In genomic region chr4:26579169-26579568, GRCh38 we compare ENCODE assay signal across 28 cellular contexts.
"Had no signal": no experiment of that assay in that cellular context is flagged by ENCODE, and none has a peak within 500 bp of the region (broad histone marks: within the 10 kb centered on the region; RNA-seq: fewer than 3 reads in every experiment).

No MANE protein-coding gene starts in this region.

- H3K4me3 ChIP-seq: colonic mucosa, coronary artery, dorsolateral prefrontal cortex, esophagus muscularis mucosa, esophagus squamous epithelium, gastrocnemius medialis, gastroesophageal sphincter, heart left ventricle, heart right ventricle had no signal

- H3K4me1 ChIP-seq: colonic mucosa, gastrocnemius medialis had no signal

- H3K9me3 ChIP-seq: colonic mucosa, esophagus muscularis mucosa, esophagus squamous epithelium, gastrocnemius medialis, gastroesophageal sphincter, heart left ventricle, heart right ventricle had no signal

- ATAC-seq: effector memory CD8-positive, alpha-beta T cell; esophagus mucosa; foreskin keratinocyte; gastrocnemius medialis; gastroesophageal sphincter; heart left ventricle; heart right ventricle had no signal

- DNase-seq: colonic mucosa; cortex of kidney; dermis blood vessel endothelial cell; dorsolateral prefrontal cortex; effector CD4-positive, alpha-beta T cell; effector CD8-positive, alpha-beta T cell; effector memory CD4-positive, alpha-beta T cell; effector memory CD8-positive, alpha-beta T cell; endodermal cell; erythroblast; esophagus squamous epithelium; foreskin fibroblast; foreskin keratinocyte; foreskin melanocyte; gastrocnemius medialis; glutamatergic neuron; head of caudate nucleus; heart left ventricle; heart right ventricle had no signal

- H3K27me3 ChIP-seq: colonic mucosa, esophagus muscularis mucosa, esophagus squamous epithelium, foreskin keratinocyte, gastrocnemius medialis, gastroesophageal sphincter, heart left ventricle had no signal

- FAIRE-seq: colon, endometrium, endothelial cell of umbilical vein, frontal cortex had no signal

- H3K36me3 ChIP-seq: colonic mucosa, esophagus muscularis mucosa, esophagus squamous epithelium, gastrocnemius medialis, gastroesophageal sphincter, heart left ventricle, heart right ventricle had no signal

- H3K27ac ChIP-seq: colonic mucosa, coronary artery, dorsolateral prefrontal cortex, epithelial cell of prostate, esophagus muscularis mucosa, esophagus squamous epithelium, foreskin keratinocyte, gastrocnemius medialis, gastroesophageal sphincter, heart left ventricle, heart right ventricle had no signal
